34 cellular contexts compared by ENCODE assay signal in genomic region chr6:36703982-36704381, GRCh38. TPM values are rescaled to one million over a fixed set of nuclear protein-coding genes. Genes with fewer than 3 reads are reported as not detected.
"Had no signal": no experiment of that assay in that cellular context is flagged by ENCODE, and none has a peak within 500 bp of the region (broad histone marks: within the 10 kb centered on the region; RNA-seq: fewer than 3 reads in every experiment).

No MANE protein-coding gene starts in this region.

- H3K36me3 ChIP-seq: brain microvascular endothelial cell, Peyer's patch, SJSA1 had no signal

- H3K9me3 Mint-ChIP-seq: activated CD4-positive, alpha-beta T cell treated with anti-CD3 and anti-CD28 coated beads, Interleukin-2, amount 10 ng/mL, durations not matched to agents 24 days and 14 days; activated naive CD8-positive, alpha-beta T cell treated with anti-CD3 and anti-CD28 coated beads for 36 hours; T-helper 1 cell treated with Interleukin-12 subunit alpha and Interleukin-12 subunit beta and Interleukin-4 antibody, amounts not matched to agents 30 μg/mL and 1 μg/mL, for 36 hours; T-helper 2 cell treated with Interferon-gamma antibody and Interleukin-4, amounts not matched to agents 5 μg/mL and 100 μg/mL, for 36 hours had no signal

- H3K27ac ChIP-seq: brain microvascular endothelial cell, KMS-11, Peyer's patch, SJSA1 had no signal

- H3K4me2 ChIP-seq: KMS-11, SK-N-SH had no signal

- ATAC-seq: activated CD8-positive, alpha-beta T cell treated with anti-CD3 and anti-CD28 coated beads, Interleukin-2, amount 10 ng/mL, durations not matched to agents 7 days and 5 days; PC-3 had no signal

- H3K4me3 ChIP-seq: Peyer's patch, SJSA1 had no signal

- H3K27me3 ChIP-seq: brain microvascular endothelial cell, Peyer's patch, SJSA1 had no signal

- H3K36me3 Mint-ChIP-seq: activated naive CD8-positive, alpha-beta T cell treated with anti-CD3 and anti-CD28 coated beads for 36 hours had no signal

- H3K4me1 Mint-ChIP-seq: activated naive CD8-positive, alpha-beta T cell treated with anti-CD3 and anti-CD28 coated beads for 36 hours had no signal

- FAIRE-seq: TTC549 had no signal

- H3K4me1 ChIP-seq: SJSA1 had no signal

- H3K27ac Mint-ChIP-seq: activated CD8-positive, alpha-beta T cell treated with anti-CD3 and anti-CD28 coated beads, Interleukin-2, amount 10 ng/mL, durations not matched to agents 7 days and 5 days; activated naive CD8-positive, alpha-beta T cell treated with anti-CD3 and anti-CD28 coated beads for 36 hours; T-helper 1 cell treated with Interleukin-12 subunit alpha and Interleukin-12 subunit beta and Interleukin-4 antibody, amounts not matched to agents 30 μg/mL and 1 μg/mL, for 36 hours; T-helper 2 cell treated with Interferon-gamma antibody and Interleukin-4, amounts not matched to agents 5 μg/mL and 100 μg/mL, for 36 hours had no signal

- H3K4me3 Mint-ChIP-seq: activated CD4-positive, alpha-beta T cell treated with anti-CD3 and anti-CD28 coated beads, Interleukin-2, amount 10 ng/mL, durations not matched to agents 24 days and 14 days; activated CD8-positive, alpha-beta T cell treated with anti-CD3 and anti-CD28 coated beads, Interleukin-2, amount 10 ng/mL, durations not matched to agents 7 days and 5 days; activated naive CD8-positive, alpha-beta T cell treated with anti-CD3 and anti-CD28 coated beads for 36 hours; T-helper 1 cell treated with Interleukin-12 subunit alpha and Interleukin-12 subunit beta and Interleukin-4 antibody, amounts not matched to agents 30 μg/mL and 1 μg/mL, for 36 hours; T-helper 2 cell treated with Interferon-gamma antibody and Interleukin-4, amounts not matched to agents 5 μg/mL and 100 μg/mL, for 36 hours had no signal

- H3K9me3 ChIP-seq: Peyer's patch, SJSA1, SK-N-SH had no signal

- H3K9ac ChIP-seq: KMS-11, SK-N-SH had no signal

- H3K27me3 Mint-ChIP-seq: activated naive CD8-positive, alpha-beta T cell treated with anti-CD3 and anti-CD28 coated beads for 36 hours had no signal

- DNase-seq: activated CD4-positive, alpha-beta T cell treated with anti-CD3 and anti-CD28 coated beads, Interleukin-2, amount 10 ng/mL, durations not matched to agents 24 days and 14 days; activated CD4-positive, alpha-beta T cell treated with anti-CD3 and anti-CD28 coated beads, Interleukin-2, amount 50 U/mL, for 4 hours; activated CD8-positive, alpha-beta T cell treated with anti-CD3 and anti-CD28 coated beads, Interleukin-2, amount 10 ng/mL, durations not matched to agents 7 days and 5 days; activated gamma-delta T cell treated with Interleukin-2 at 50 U/mL for 16 hours; activated naive CD4-positive, alpha-beta T cell treated with anti-CD3 and anti-CD28 coated beads, Interleukin-2, amount 50 U/mL, for 16 hours; activated naive CD8-positive, alpha-beta T cell treated with anti-CD3 and anti-CD28 coated beads for 36 hours; activated T-cell treated with anti-CD3 and anti-CD28 coated beads, Interleukin-2, amount 50 U/mL, for 48 hours; amniotic stem cell; brain microvascular endothelial cell; central memory CD4-positive, alpha-beta T cell; MM.1S; MV-4-11; NCI-H1092; NCI-H1436 treated with DMSO at 0.1 percent for 48 hours; NCI-H1694 treated with DMSO at 0.1 percent for 48 hours; NCI-H2029 treated with DMSO at 0.1 percent for 48 hours; NCI-H2107; NCI-H2171; NCI-H510A; NCI-H526; NCI-H748 treated with DMSO at 0.1 percent for 48 hours; NK-92 treated with Interleukin-12 subunit alpha and Interleukin-12 subunit beta, amount 100 ng/mL, for 24 hours; PC-3; RPMI8226; SHP77 treated with DMSO at 0.1 percent for 48 hours; SK-N-SH had no signal

RNA-seq across cellular contexts. Expression of gene RAB44, which starts 6.4 kb away (rescaled TPM):
- total RNA-seq: activated CD4-positive, alpha-beta T cell treated with anti-CD3 and anti-CD28 coated beads, Interleukin-2, amount 10 ng/mL, durations not matched to agents 24 days and 14 days; activated CD8-positive, alpha-beta T cell treated with anti-CD3 and anti-CD28 coated beads, Interleukin-2, amount 10 ng/mL, durations not matched to agents 7 days and 5 days; activated naive CD8-positive, alpha-beta T cell treated with anti-CD3 and anti-CD28 coated beads for 36 hours; LHCN-M2; PC-3; SJSA1 had no signal
- polyA plus RNA-seq: aorta had no signal
